1 cellular context compared by ENCODE assay signal in genomic region chr2:158191076-158191566, GRCh38.
TF ChIP-seq lines count a peak whose summit lies in the region.

No MANE protein-coding gene starts in this region.

TF ChIP-seq in HepG2, 621 proteins besides CTCF, POLR2A, EP300 and RAD21 (continued from another document):
- TF ChIP-seq, protein P1, sequence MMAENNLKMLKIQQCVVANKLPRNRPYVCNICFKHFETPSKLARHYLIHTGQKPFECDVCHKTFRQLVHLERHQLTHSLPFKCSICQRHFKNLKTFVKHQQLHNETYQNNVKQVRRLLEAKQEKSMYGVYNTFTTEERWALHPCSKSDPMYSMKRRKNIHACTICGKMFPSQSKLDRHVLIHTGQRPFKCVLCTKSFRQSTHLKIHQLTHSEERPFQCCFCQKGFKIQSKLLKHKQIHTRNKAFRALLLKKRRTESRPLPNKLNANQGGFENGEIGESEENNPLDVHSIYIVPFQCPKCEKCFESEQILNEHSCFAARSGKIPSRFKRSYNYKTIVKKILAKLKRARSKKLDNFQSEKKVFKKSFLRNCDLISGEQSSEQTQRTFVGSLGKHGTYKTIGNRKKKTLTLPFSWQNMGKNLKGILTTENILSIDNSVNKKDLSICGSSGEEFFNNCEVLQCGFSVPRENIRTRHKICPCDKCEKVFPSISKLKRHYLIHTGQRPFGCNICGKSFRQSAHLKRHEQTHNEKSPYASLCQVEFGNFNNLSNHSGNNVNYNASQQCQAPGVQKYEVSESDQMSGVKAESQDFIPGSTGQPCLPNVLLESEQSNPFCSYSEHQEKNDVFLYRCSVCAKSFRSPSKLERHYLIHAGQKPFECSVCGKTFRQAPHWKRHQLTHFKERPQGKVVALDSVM (CRISPR knock-in tag; IDR thresholded peaks at IDR 0.05), result no peak
- TF ChIP-seq ZNF225 (CRISPR knock-in tag; IDR thresholded peaks at IDR 0.05) (no peak), ZKSCAN5 (CRISPR knock-in tag; IDR thresholded peaks at IDR 0.05) (no peak), ZNF614 (CRISPR knock-in tag; IDR thresholded peaks at IDR 0.05; ENCODE audit: borderline replicate concordance) (peak; percentile 65; the same call in 1 of the 2 replicates), ZNF660 (CRISPR knock-in tag; IDR thresholded peaks at IDR 0.05; ENCODE audit: borderline replicate concordance, low read depth) (no peak), RBM22 (optimal IDR thresholded peaks at IDR 0.05; ENCODE audit: low read length) (no peak), ZNF431 (CRISPR knock-in tag; IDR thresholded peaks at IDR 0.05; ENCODE audit: borderline replicate concordance, low read depth) (no peak), GATAD2A (CRISPR knock-in tag; IDR thresholded peaks at IDR 0.05) (peak; percentile 92), ZNF296 (CRISPR knock-in tag; conservative IDR thresholded peaks at IDR 0.05) (no peak), ZNF484 (CRISPR knock-in tag; IDR thresholded peaks at IDR 0.05; ENCODE audit: borderline replicate concordance, low read depth) (no peak), ZNF616 (CRISPR knock-in tag; IDR thresholded peaks at IDR 0.05; ENCODE audit: low read depth) (no peak), SMARCE1 (IDR thresholded peaks at IDR 0.05; ENCODE audit: borderline replicate concordance) (no peak), DMAP1 (CRISPR knock-in tag; IDR thresholded peaks at IDR 0.05) (no peak), DBP (CRISPR knock-in tag; IDR thresholded peaks at IDR 0.05; ENCODE audit: not compliant biosample characterization) (no peak), EED (CRISPR knock-in tag; IDR thresholded peaks at IDR 0.05) (no peak), EEA1 (CRISPR knock-in tag; IDR thresholded peaks at IDR 0.05; ENCODE audit: borderline replicate concordance) (no peak), CBX5 (CRISPR knock-in tag; IDR thresholded peaks at IDR 0.05; ENCODE audit: borderline replicate concordance) (no peak), SMC3 (IDR thresholded peaks at IDR 0.05; ENCODE audit: low read length) (no peak), CC2D1A (CRISPR knock-in tag; IDR thresholded peaks at IDR 0.05) (0 out of 2 replicates have a peak, but pooled peaks have one; percentile 27), ZNF720 (CRISPR knock-in tag; IDR thresholded peaks at IDR 0.05) (no peak), CBX2 (IDR thresholded peaks at IDR 0.05; ENCODE audit: low read depth, low read length) (no peak), CBX2 (CRISPR knock-in tag; IDR thresholded peaks at IDR 0.05; ENCODE audit: low read depth) (no peak), KLF15 (CRISPR knock-in tag; IDR thresholded peaks at IDR 0.05; ENCODE audit: borderline replicate concordance) (no peak), DPF2 (CRISPR knock-in tag; IDR thresholded peaks at IDR 0.05; ENCODE audit: borderline replicate concordance, low read depth) (peak; percentile 70; the same call in 1 of the 2 replicates), GPN1 (CRISPR knock-in tag; IDR thresholded peaks at IDR 0.05; ENCODE audit: borderline replicate concordance) (no peak), ZMYM4 (CRISPR knock-in tag; IDR thresholded peaks at IDR 0.05) (peak; percentile 26; the same call in 1 of the 2 replicates), ZNF552 (CRISPR knock-in tag; IDR thresholded peaks at IDR 0.05; ENCODE audit: borderline replicate concordance) (no peak), TEAD3 (CRISPR knock-in tag; optimal IDR thresholded peaks at IDR 0.05; ENCODE audit: borderline replicate concordance) (peak; percentile 45), THRA (CRISPR knock-in tag; IDR thresholded peaks at IDR 0.05; ENCODE audit: borderline replicate concordance) (no peak), ZNF292 (CRISPR knock-in tag; IDR thresholded peaks at IDR 0.05; ENCODE audit: borderline replicate concordance, low read depth) (0 out of 2 replicates have a peak, but pooled peaks have one; percentile 47), ZNF615 (CRISPR knock-in tag; IDR thresholded peaks at IDR 0.05; ENCODE audit: borderline replicate concordance) (no peak), ZNF724P (CRISPR knock-in tag; IDR thresholded peaks at IDR 0.05; ENCODE audit: borderline replicate concordance) (no peak), PHB2 (IDR thresholded peaks at IDR 0.05; ENCODE audit: partially characterized antibody) (no peak), MTA1 (CRISPR knock-in tag; IDR thresholded peaks at IDR 0.05; ENCODE audit: borderline replicate concordance) (no peak; the same call in 1 of the 2 replicates), ZNF142 (CRISPR knock-in tag; IDR thresholded peaks at IDR 0.05) (no peak), TARDBP (CRISPR knock-in tag; IDR thresholded peaks at IDR 0.05) (peak; percentile 55; the same call in 1 of the 2 replicates)
- TF ChIP-seq, protein P2, sequence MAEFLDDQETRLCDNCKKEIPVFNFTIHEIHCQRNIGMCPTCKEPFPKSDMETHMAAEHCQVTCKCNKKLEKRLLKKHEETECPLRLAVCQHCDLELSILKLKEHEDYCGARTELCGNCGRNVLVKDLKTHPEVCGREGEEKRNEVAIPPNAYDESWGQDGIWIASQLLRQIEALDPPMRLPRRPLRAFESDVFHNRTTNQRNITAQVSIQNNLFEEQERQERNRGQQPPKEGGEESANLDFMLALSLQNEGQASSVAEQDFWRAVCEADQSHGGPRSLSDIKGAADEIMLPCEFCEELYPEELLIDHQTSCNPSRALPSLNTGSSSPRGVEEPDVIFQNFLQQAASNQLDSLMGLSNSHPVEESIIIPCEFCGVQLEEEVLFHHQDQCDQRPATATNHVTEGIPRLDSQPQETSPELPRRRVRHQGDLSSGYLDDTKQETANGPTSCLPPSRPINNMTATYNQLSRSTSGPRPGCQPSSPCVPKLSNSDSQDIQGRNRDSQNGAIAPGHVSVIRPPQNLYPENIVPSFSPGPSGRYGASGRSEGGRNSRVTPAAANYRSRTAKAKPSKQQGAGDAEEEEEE (CRISPR knock-in tag; IDR thresholded peaks at IDR 0.05; ENCODE audit: borderline replicate concordance), result no peak
- TF ChIP-seq, protein P3, sequence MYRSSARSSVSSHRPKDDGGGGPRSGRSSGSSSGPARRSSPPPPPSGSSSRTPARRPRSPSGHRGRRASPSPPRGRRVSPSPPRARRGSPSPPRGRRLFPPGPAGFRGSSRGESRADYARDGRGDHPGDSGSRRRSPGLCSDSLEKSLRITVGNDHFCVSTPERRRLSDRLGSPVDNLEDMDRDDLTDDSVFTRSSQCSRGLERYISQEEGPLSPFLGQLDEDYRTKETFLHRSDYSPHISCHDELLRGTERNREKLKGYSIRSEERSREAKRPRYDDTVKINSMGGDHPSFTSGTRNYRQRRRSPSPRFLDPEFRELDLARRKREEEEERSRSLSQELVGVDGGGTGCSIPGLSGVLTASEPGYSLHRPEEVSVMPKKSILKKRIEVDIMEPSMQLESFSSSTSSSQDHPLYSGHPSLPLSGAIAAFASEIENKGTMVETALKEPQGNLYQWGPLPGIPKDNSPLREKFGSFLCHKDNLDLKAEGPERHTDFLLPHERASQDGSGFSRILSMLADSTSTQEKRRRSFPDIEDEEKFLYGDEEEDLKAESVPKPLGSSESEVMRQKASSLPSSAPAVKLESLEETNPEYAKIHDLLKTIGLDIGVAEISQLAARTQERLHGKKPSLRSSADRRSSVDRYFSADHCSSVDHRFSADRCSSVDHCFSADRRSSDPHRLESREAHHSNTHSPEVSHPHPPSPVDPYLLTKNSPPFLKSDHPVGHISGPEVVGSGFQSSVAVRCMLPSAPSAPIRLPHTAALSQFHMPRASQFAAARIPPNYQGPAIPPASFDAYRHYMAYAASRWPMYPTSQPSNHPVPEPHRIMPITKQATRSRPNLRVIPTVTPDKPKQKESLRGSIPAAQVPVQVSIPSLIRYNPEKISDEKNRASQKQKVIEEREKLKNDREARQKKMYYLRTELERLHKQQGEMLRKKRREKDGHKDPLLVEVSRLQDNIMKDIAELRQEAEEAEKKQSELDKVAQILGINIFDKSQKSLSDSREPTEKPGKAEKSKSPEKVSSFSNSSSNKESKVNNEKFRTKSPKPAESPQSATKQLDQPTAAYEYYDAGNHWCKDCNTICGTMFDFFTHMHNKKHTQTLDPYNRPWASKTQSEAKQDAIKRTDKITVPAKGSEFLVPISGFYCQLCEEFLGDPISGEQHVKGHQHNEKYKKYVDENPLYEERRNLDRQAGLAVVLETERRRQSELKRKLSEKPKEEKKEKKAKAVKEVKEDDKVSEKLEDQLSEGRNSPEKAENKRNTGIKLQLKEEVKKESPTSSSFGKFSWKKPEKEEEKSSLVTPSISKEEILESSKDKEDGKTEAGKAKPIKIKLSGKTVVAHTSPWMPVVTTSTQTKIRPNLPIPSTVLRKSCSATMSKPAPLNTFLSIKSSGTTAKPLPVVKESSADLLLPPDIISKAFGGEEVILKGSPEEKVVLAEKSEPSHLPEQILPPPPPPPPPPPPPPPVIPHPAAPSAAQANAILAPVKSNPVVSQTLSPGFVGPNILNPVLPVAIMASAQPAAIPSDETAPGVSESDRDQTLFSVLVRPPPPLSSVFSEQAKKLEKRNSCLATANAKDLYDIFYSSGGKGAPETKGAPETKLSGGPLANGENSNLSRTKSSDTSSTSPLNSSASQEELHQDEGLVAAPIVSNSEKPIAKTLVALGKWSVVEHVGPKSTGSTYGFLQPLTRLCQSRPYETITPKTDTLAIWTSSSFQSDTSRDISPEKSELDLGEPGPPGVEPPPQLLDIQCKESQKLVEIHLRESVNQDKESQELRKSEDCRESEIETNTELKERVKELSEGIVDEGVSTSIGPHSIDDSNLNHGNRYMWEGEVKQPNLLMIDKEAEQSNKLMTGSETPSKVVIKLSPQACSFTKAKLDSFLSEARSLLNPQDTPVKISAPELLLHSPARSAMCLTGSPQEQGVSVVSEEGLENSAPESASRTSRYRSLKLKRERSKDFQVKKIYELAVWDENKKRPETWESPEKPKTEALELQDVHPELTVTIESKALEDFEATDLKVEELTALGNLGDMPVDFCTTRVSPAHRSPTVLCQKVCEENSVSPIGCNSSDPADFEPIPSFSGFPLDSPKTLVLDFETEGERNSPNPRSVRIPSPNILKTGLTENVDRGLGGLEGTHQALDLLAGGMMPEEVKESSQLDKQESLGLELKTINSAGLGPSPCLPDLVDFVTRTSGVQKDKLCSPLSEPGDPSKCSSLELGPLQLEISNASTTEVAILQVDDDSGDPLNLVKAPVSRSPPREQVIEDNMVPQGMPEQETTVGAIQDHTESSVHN (CRISPR knock-in tag; IDR thresholded peaks at IDR 0.05), result no peak
